In genomic region chr9:35705836-35706430, GRCh38 we compare ENCODE assay signal across 16 cellular contexts. TPM values are rescaled to one million over a fixed set of nuclear protein-coding genes. Genes with fewer than 3 reads are reported as not detected.
DNase-seq lines count a peak whose midpoint lies in the region; ATAC-seq and TF ChIP-seq lines count a peak whose summit lies in the region.
"Had no signal": no experiment of that assay in that cellular context is flagged by ENCODE, and none has a peak within 500 bp of the region (broad histone marks: within the 10 kb centered on the region; RNA-seq: fewer than 3 reads in every experiment).

No MANE protein-coding gene starts in this region.

- peaks cover 67% of the 10 kb centered on the region for H3K36me3 Mint-ChIP-seq in Caco-2 (ENCODE audit: insufficient read depth, unreplicated experiment)
- peaks cover 64% of the 10 kb centered on the region for H3K36me3 Mint-ChIP-seq in activated CD4-positive, alpha-beta T cell treated with anti-CD3 and anti-CD28 coated beads for 36 hours (ENCODE audit: low read depth)

- H3K27me3 ChIP-seq in Caco-2 (replicated peaks; ENCODE audit: control insufficient read depth, insufficient read depth, low read length) (no peaks in the 10 kb centered on the region), sigmoid colon (no peaks in the 10 kb centered on the region)

- H2AFZ ChIP-seq in OCI-LY7 (ENCODE audit: low read length), result no peak overlapping the region
- H2AFZ ChIP-seq: PC-9 had no signal

- POLR2A ChIA-PET in Caco-2 (lab: Charles Lee) (no interaction called here), OCI-LY7 (lab: Charles Lee) (no interaction called here)
- POLR2A ChIA-PET in activated CD4-positive, alpha-beta T cell treated with anti-CD3 and anti-CD28 coated beads for 36 hours (lab: Charles Lee), result interaction anchor here (1.1 kb wide), 1 partner anchor 10 kb away, joined by 4 read pairs; no protein-coding TSS in a partner anchor

- WGBS in sigmoid colon, 2 donors, result 95% methylated on average over 7 of the region's 7 CpGs

- no peak for TF ChIP-seq CTCF in Caco-2 (IDR thresholded peaks at IDR 0.05; ENCODE audit: insufficient read depth in 1 of 2, low read depth in 1 of 2, low read length in 1 of 2, severe bottlenecking in 1 of 2, unreplicated experiment in 1 of 2)
- TF ChIP-seq CTCF in OCI-LY7 (conservative IDR thresholded peaks at IDR 0.05; ENCODE audit: low read length), result no peak
- no peak for TF ChIP-seq CTCF in sigmoid colon (IDR thresholded peaks at IDR 0.05)

- no peaks in the 10 kb centered on the region for H3K9me3 ChIP-seq in Caco-2
- no peaks in the 10 kb centered on the region for H3K9me3 ChIP-seq in OCI-LY7 (ENCODE audit: low read length)
- H3K9me3 ChIP-seq in sigmoid colon, result no peaks in the 10 kb centered on the region
- H3K9me3 ChIP-seq: SK-N-SH had no signal

- H3K9me3 Mint-ChIP-seq in Caco-2 (ENCODE audit: unreplicated experiment), result no peaks in the 10 kb centered on the region
- H3K9me3 Mint-ChIP-seq in activated CD4-positive, alpha-beta T cell treated with anti-CD3 and anti-CD28 coated beads for 36 hours (ENCODE audit: low read depth), result no peaks in the 10 kb centered on the region
- H3K9me3 Mint-ChIP-seq: CD8-positive, alpha-beta T cell had no signal

- ATAC-seq in activated CD4-positive, alpha-beta T cell treated with anti-CD3 and anti-CD28 coated beads for 36 hours, result no peak
- ATAC-seq: CD8-positive, alpha-beta T cell had no signal

- intact Hi-C loops in Caco-2 (cut with micrococcal nuclease; ENCODE audit: unreplicated experiment), result no loop called here
- intact Hi-C loops in OCI-LY7 (cut with micrococcal nuclease; ENCODE audit: unreplicated experiment), result no loop called here
- intact Hi-C loops in sigmoid colon (cut with DNase I), result loop anchor here (2.0 kb wide), 1 partner anchor 19 kb away; no protein-coding TSS in a partner anchor
- intact Hi-C loops in activated CD4-positive, alpha-beta T cell treated with anti-CD3 and anti-CD28 coated beads for 36 hours (cut with DNase I, micrococcal nuclease), result no loop called here

- no peaks in the 10 kb centered on the region for H3K79me2 ChIP-seq in OCI-LY7 (ENCODE audit: insufficient read depth, low read depth, low read length)

- no peaks in the 10 kb centered on the region for H3K9me2 ChIP-seq in OCI-LY7 (ENCODE audit: insufficient read depth, low read length)
- H3K9me2 ChIP-seq: SK-N-SH had no signal

- no peak for TF ChIP-seq POLR2A in sigmoid colon (IDR thresholded peaks at IDR 0.05)

- no peak overlapping the region for H3K27ac ChIP-seq in OCI-LY7 (ENCODE audit: low read depth, low read length, poor library complexity, severe bottlenecking)
- peak overlapping the region; percentile 30 to 49 (median 38) for H3K27ac ChIP-seq in sigmoid colon
- H3K27ac ChIP-seq: PC-9 had no signal

- peaks cover 11% of the 10 kb centered on the region for H3K36me3 ChIP-seq in Caco-2 (ENCODE audit: control insufficient read depth, insufficient read depth, low read length)
- peaks cover 96% of the 10 kb centered on the region for H3K36me3 ChIP-seq in OCI-LY7 (ENCODE audit: insufficient read depth, low read length)
- peaks cover 91 to 100% (median 95%) of the 10 kb centered on the region in 4 donors for H3K36me3 ChIP-seq in sigmoid colon

- no peak for TF ChIP-seq EP300 in sigmoid colon (IDR thresholded peaks at IDR 0.05)

- BruUV-seq in Caco-2 (replicated peaks; lab: Mats Ljungman, UMichigan) (TSS peak; percentile 45), OCI-LY7 (replicated peaks; lab: Mats Ljungman, UMichigan) (TSS peak; percentile 71)

- no peak overlapping the region for H3K4me2 ChIP-seq in OCI-LY7 (ENCODE audit: low read length)
- H3K4me2 ChIP-seq: PC-9, SK-N-SH had no signal

- H3K4me3 Mint-ChIP-seq in Caco-2 (ENCODE audit: unreplicated experiment), result no peak overlapping the region
- H3K4me3 Mint-ChIP-seq in activated CD4-positive, alpha-beta T cell treated with anti-CD3 and anti-CD28 coated beads for 36 hours, result no peak overlapping the region
- H3K4me3 Mint-ChIP-seq: CD8-positive, alpha-beta T cell had no signal

- in situ Hi-C loops in KBM-7 (cut with MboI; ENCODE audit: low pct_unique_long_range_greater_than_20kb, low sequenced_read_pairs), result no loop called here

- H4K20me1 ChIP-seq in OCI-LY7 (ENCODE audit: insufficient read depth, low read length), result no peaks in the 10 kb centered on the region

- H3K4me1 Mint-ChIP-seq in Caco-2 (ENCODE audit: low read depth, unreplicated experiment), result no peaks in the 10 kb centered on the region
- H3K4me1 Mint-ChIP-seq in activated CD4-positive, alpha-beta T cell treated with anti-CD3 and anti-CD28 coated beads for 36 hours, result no peaks in the 10 kb centered on the region

- no peaks in the 10 kb centered on the region for H3K27me3 Mint-ChIP-seq in Caco-2 (ENCODE audit: insufficient read depth, unreplicated experiment)
- no peaks in the 10 kb centered on the region for H3K27me3 Mint-ChIP-seq in activated CD4-positive, alpha-beta T cell treated with anti-CD3 and anti-CD28 coated beads for 36 hours

- H3K4me3 ChIP-seq in Caco-2 (ENCODE audit: low read depth, low read length) (no peak overlapping the region), OCI-LY7 (ENCODE audit: low read depth, low read length, poor library complexity, severe bottlenecking) (no peak overlapping the region), sigmoid colon (no peak overlapping the region)
- H3K4me3 ChIP-seq: PC-9 had no signal

- H3K4me1 ChIP-seq in Caco-2 (no peaks in the 10 kb centered on the region), OCI-LY7 (ENCODE audit: insufficient read depth, low read length, poor library complexity, severe bottlenecking) (no peaks in the 10 kb centered on the region), sigmoid colon (no peaks in the 10 kb centered on the region)

- DNase-seq in Caco-2, result no peak
- no peak for DNase-seq in OCI-LY7 (ENCODE audit: low spot score)
- DNase-seq in cerebellar nuclear complex (lab: John Stamatoyannopoulos, UW), result peak; percentile 48 to 73
- DNase-seq in sigmoid colon, result no peak
- DNase-seq in KBM-7, result no peak
- no peak for DNase-seq in activated CD4-positive, alpha-beta T cell treated with anti-CD3 and anti-CD28 coated beads for 36 hours
- DNase-seq in activated CD4-positive, alpha-beta T cell treated with anti-CD3 and anti-CD28 coated beads for 48 hours, result no peak
- DNase-seq: CD8-positive, alpha-beta T cell; H7; MV-4-11; NCI-H1417 treated with DMSO at 0.1 percent for 48 hours; NCI-H2029 treated with DMSO at 0.1 percent for 48 hours; NCI-H526; PC-9; SK-N-SH had no signal

- H3K27ac Mint-ChIP-seq in Caco-2 (ENCODE audit: unreplicated experiment), result no peak overlapping the region
- no peak overlapping the region for H3K27ac Mint-ChIP-seq in activated CD4-positive, alpha-beta T cell treated with anti-CD3 and anti-CD28 coated beads for 36 hours

- CTCF ChIA-PET in Caco-2 (lab: Charles Lee) (interaction anchor here (1.1 kb wide), 1 partner anchor 9 kb away, joined by 3 read pairs; no protein-coding TSS in a partner anchor), OCI-LY7 (lab: Charles Lee; ENCODE audit: unreplicated experiment) (no interaction called here)
- CTCF ChIA-PET in activated CD4-positive, alpha-beta T cell treated with anti-CD3 and anti-CD28 coated beads for 36 hours (lab: Charles Lee), result interaction anchor here (0.6 to 2.3 kb wide), 6 partner anchors 9 to 107 kb away, joined by 3 to 9 read pairs (median 3); partner anchors contain the start of gene ARHGEF39

RNA-seq across cellular contexts. Expression of gene TPM2, which starts 16.2 kb away (rescaled TPM):
- 21.8 and 26.5 TPM in 2 replicates for total RNA-seq in Caco-2 (2022)
- total RNA-seq in OCI-LY7 (2014; rRNA removed; shearing (Covaris generic)), result 0.44 TPM in 1 of 2 replicates, not detected in the other
- 2.5 and 3.8 TPM in 2 replicates for total RNA-seq in OCI-LY7 (2022)
- total RNA-seq in sigmoid colon, result 1,000 to 10,000 TPM; 3,590 to 8,131 (median 6,107) TPM
- 100 to 1,000 TPM in 2 of 3 donors, 10 to 100 TPM in 1; 49.9 to 447 (median 334) TPM for polyA plus RNA-seq in sigmoid colon
- 1 to 10 TPM; 4.3 to 5.5 TPM for total RNA-seq in activated CD4-positive, alpha-beta T cell treated with anti-CD3 and anti-CD28 coated beads for 36 hours

RNA-seq across cellular contexts. Expression of gene TLN1, which starts 26.1 kb away (rescaled TPM):
- total RNA-seq in Caco-2 (2022), result 147 and 165 TPM in 2 replicates
- total RNA-seq in OCI-LY7 (2014; rRNA removed; shearing (Covaris generic)), result 87.5 and 98.8 TPM in 2 replicates
- total RNA-seq in OCI-LY7 (2022), result 169 and 177 TPM in 2 replicates
- 100 to 1,000 TPM; 354 to 609 (median 525) TPM for total RNA-seq in sigmoid colon
- 100 to 1,000 TPM in 1 of 3 donors, 10 to 100 TPM in 2; 45.0 to 143 (median 57.6) TPM for polyA plus RNA-seq in sigmoid colon
- total RNA-seq in activated CD4-positive, alpha-beta T cell treated with anti-CD3 and anti-CD28 coated beads for 36 hours, result 100 to 1,000 TPM; 217 to 238 TPM

RNA-seq across cellular contexts. Expression of gene CREB3, which starts 26.5 kb away (rescaled TPM):
- total RNA-seq in Caco-2 (2022) (50.4 and 54.1 TPM in 2 replicates), OCI-LY7 (2022) (21.9 and 23.0 TPM in 2 replicates), sigmoid colon (10 to 100 TPM; 65.9 to 82.7 (median 75.4) TPM)
- 16.8 and 18.2 TPM in 2 replicates for total RNA-seq in OCI-LY7 (2014; rRNA removed; shearing (Covaris generic))
- polyA plus RNA-seq in sigmoid colon, result 10 to 100 TPM; 31.0 to 39.0 (median 35.3) TPM
- total RNA-seq in activated CD4-positive, alpha-beta T cell treated with anti-CD3 and anti-CD28 coated beads for 36 hours, result 10 to 100 TPM; 24.0 to 26.0 TPM

RNA-seq across cellular contexts. Expression of gene CA9, which starts 32.2 kb away (rescaled TPM):
- not detected in 2 replicates for total RNA-seq in Caco-2 (2022)
- 0.10 and 0.16 TPM in 2 replicates for total RNA-seq in OCI-LY7 (2014; rRNA removed; shearing (Covaris generic))
- total RNA-seq in OCI-LY7 (2022), result not detected in 2 replicates
- under 1 TPM in 2 of 4 donors, not detected in 2; 0.33 to 0.71 TPM for total RNA-seq in sigmoid colon
- polyA plus RNA-seq in sigmoid colon, result 1 to 10 TPM in 1 of 3 donors, not detected in 2; 1.7 TPM
- 1 to 10 TPM; 2.9 to 3.1 TPM for total RNA-seq in activated CD4-positive, alpha-beta T cell treated with anti-CD3 and anti-CD28 coated beads for 36 hours
- total RNA-seq: CD8-positive, alpha-beta T cell; Daoy; H7 had no signal

RNA-seq across cellular contexts. Expression of gene ARHGEF39, which starts 40.9 kb away (rescaled TPM):
- total RNA-seq in Caco-2 (2022) (31.4 and 32.8 TPM in 2 replicates), OCI-LY7 (2022) (48.1 and 53.6 TPM in 2 replicates), sigmoid colon (1 to 10 TPM in 3 of 4 donors, under 1 TPM in 1; 0.99 to 3.3 (median 1.4) TPM)
- total RNA-seq in OCI-LY7 (2014; rRNA removed; shearing (Covaris generic)), result 22.7 and 30.8 TPM in 2 replicates
- polyA plus RNA-seq in sigmoid colon, result 1 to 10 TPM in 2 of 3 donors, under 1 TPM in 1; 0.60 to 9.0 (median 1.6) TPM
- total RNA-seq in activated CD4-positive, alpha-beta T cell treated with anti-CD3 and anti-CD28 coated beads for 36 hours, result 10 to 100 TPM; 19.1 to 23.1 TPM

Comparison
In these comparisons a context has a peak if more than half of its experiments do, and no peak if none do; other contexts are left out.
1. DNase-seq: peak in cerebellar nuclear complex (2 of 2); none in Caco-2 (0 of 2), OCI-LY7 (single experiment), sigmoid colon (single experiment), KBM-7 (single experiment), activated CD4-positive, alpha-beta T cell treated with anti-CD3 and anti-CD28 coated beads for 36 hours (single experiment) and activated CD4-positive, alpha-beta T cell treated with anti-CD3 and anti-CD28 coated beads for 48 hours (single experiment).
2. RNA of gene TPM2, which starts 16.2 kb away (total RNA-seq): 3,590 to 8,131 TPM in sigmoid colon; 21.8 to 26.5 TPM in Caco-2, 4.3 to 5.5 TPM in activated CD4-positive, alpha-beta T cell treated with anti-CD3 and anti-CD28 coated beads for 36 hours and 0.44 to 3.8 TPM in OCI-LY7; every median in the first group is over 100 times any median in the second.